1 cellular context compared by ENCODE assay signal in genomic region chr9:73845539-73845938, GRCh38.
TF ChIP-seq lines count a peak whose summit lies in the region.

No MANE protein-coding gene starts in this region.

TF ChIP-seq in GM23338, 12 proteins besides CTCF, POLR2A, EP300 and RAD21 (continued from another document):
- TF ChIP-seq REST (IDR thresholded peaks at IDR 0.05; ENCODE audit: unreplicated experiment) (no peak), ETS1 (IDR thresholded peaks at IDR 0.05) (no peak), STAT1 (IDR thresholded peaks at IDR 0.05; ENCODE audit: unreplicated experiment) (no peak), ZNF462 (CRISPR knock-in tag; IDR thresholded peaks at IDR 0.05) (no peak), ZNF331 (CRISPR knock-in tag; IDR thresholded peaks at IDR 0.05; ENCODE audit: low read depth) (no peak), POLR2AphosphoS5 (IDR thresholded peaks at IDR 0.05; ENCODE audit: low read depth) (no peak), ZNF114 (CRISPR knock-in tag; IDR thresholded peaks at IDR 0.05) (no peak), CREB1 (CRISPR knock-in tag; IDR thresholded peaks at IDR 0.05; ENCODE audit: low read depth) (no peak), EZH2phosphoT487 (IDR thresholded peaks at IDR 0.05; ENCODE audit: unreplicated experiment) (no peak)
